ENCODE assay signal across 8 cellular contexts in the genomic region with DNA sequence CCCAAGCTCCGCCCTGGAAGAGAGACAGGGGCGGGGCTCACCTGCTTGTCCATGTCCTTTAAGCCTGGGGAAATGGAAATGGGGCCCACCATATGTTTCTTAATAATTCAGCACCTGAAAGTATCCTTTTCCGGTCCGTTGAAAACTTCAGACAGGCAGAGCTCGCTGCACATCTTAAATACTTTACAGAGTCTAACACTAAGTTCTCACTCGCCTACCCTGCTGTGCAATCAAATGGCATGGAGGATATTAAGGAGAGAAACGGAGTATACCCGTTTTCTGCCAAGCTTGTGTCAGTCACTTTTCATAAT. TPM values are rescaled to one million over a fixed set of nuclear protein-coding genes. Genes with fewer than 3 reads are reported as not detected.
A peak's percentile ranks its signal among the peaks of the same experiment; 100 is the strongest.
DNase-seq lines count a peak whose midpoint lies in the region; ATAC-seq and TF ChIP-seq lines count a peak whose summit lies in the region.

No MANE protein-coding gene starts in this region.

- peak overlapping the region; percentile 85 for H3K27ac ChIP-seq in 22Rv1
- H3K27ac ChIP-seq in brain microvascular endothelial cell: no peak overlapping the region
- H3K27ac ChIP-seq in mesodermal cell (ENCODE audit: low read depth, low read length, severe bottlenecking): no peak overlapping the region

- DNase-seq in HFF-Myc (ENCODE audit: extremely low read depth, low read depth) (no peak), brain microvascular endothelial cell (no peak), D341Med (ENCODE audit: low spot score) (no peak), Ammon's horn (ENCODE audit: low spot score) (no peak), COLO668 (lab: John Stamatoyannopoulos, UW; ENCODE audit: unreplicated experiment) (no peak)

- H3K27me3 ChIP-seq in brain microvascular endothelial cell (replicated peaks): no peaks in the 10 kb centered on the region

- WGBS in mesodermal cell (ENCODE audit: insufficient coverage in 2 of 2), 2 experiments: 48 to 77% methylated on average over 3 to 6 of the region's 8 CpGs

- H3K4me3 ChIP-seq in HFF-Myc (replicated peaks; ENCODE audit: low read depth, low read length) (peak overlapping the region; percentile 84), brain microvascular endothelial cell (ENCODE audit: low read depth, low read length) (peak overlapping the region; percentile 89), mesodermal cell (ENCODE audit: extremely low read depth, insufficient read depth, low read length, poor library complexity, severe bottlenecking) (peak overlapping the region; percentile 95)

- H3K36me3 ChIP-seq in brain microvascular endothelial cell (replicated peaks) (peaks cover 14% of the 10 kb centered on the region), mesodermal cell (ENCODE audit: control insufficient read depth, insufficient read depth, low read length) (peaks cover 37% of the 10 kb centered on the region)

- peaks cover 8% of the 10 kb centered on the region for H3K4me1 ChIP-seq in mesodermal cell (ENCODE audit: control insufficient read depth, insufficient read depth, low read length, poor library complexity, severe bottlenecking)

- in situ Hi-C loops in brain microvascular endothelial cell (cut with HindIII; ENCODE audit: low pct_ligation_motif_present, low sequenced_read_pairs): no loop called here

- H3K9me3 ChIP-seq in mesodermal cell (ENCODE audit: control insufficient read depth, low read length): no peaks in the 10 kb centered on the region

- no peak for ATAC-seq in GM21529 (IDR thresholded peaks at IDR 0.05; ENCODE audit: unreplicated experiment)

- TF ChIP-seq CTCF in 22Rv1 (IDR thresholded peaks at IDR 0.05) (no peak), HFF-Myc (IDR thresholded peaks at IDR 0.05; ENCODE audit: low read depth, low read length, missing control alignments) (no peak), brain microvascular endothelial cell (IDR thresholded peaks at IDR 0.05; ENCODE audit: low read depth, low read length, missing control alignments) (no peak)

RNA-seq across cellular contexts. Expression of a gene that starts 0.5 kb away (rescaled TPM):
- 15.2 TPM for polyA plus RNA-seq in mesodermal cell (2013, experiment 1 of 2)
- 14.3 TPM for polyA plus RNA-seq in mesodermal cell (2013, experiment 2 of 2)

RNA-seq across cellular contexts. Expression of a gene that starts 37.8 kb away (rescaled TPM):
- polyA plus RNA-seq in mesodermal cell (2013, experiment 1 of 2): 13.9 TPM
- polyA plus RNA-seq in mesodermal cell (2013, experiment 2 of 2): 14.1 TPM

RNA-seq across cellular contexts. Expression of a gene that starts 37.9 kb away (rescaled TPM):
- polyA plus RNA-seq in mesodermal cell (2013, experiment 1 of 2): 37.3 TPM
- 35.3 TPM for polyA plus RNA-seq in mesodermal cell (2013, experiment 2 of 2)
